ENCODE assay signal across 24 cellular contexts in the genomic region with DNA sequence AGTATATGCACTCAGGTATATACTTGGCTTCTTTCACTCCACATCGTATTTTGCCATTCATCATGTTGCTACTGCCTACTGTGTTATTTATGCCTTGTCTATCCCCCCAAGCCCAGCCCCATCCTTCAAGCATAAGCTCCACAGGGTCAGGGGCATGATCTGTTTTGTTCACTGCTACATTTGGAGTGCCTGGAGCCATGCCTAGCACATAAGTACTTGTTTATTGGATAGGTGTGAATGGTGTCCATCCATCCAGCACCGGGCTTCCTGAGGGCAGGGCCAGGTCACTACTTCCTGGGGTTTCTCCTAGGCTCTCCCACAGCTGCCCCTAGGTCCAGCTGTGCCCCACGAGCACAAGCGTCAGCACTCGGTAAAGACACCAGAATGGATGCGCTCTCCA.
"Had no signal": no experiment of that assay in that cellular context is flagged by ENCODE, and none has a peak within 500 bp of the region (broad histone marks: within the 10 kb centered on the region; RNA-seq: fewer than 3 reads in every experiment).

No MANE protein-coding gene starts in this region.

- H3K9me3 ChIP-seq: ascending aorta, SJSA1, SK-N-SH had no signal

- H3K4me1 ChIP-seq: ascending aorta, SJSA1 had no signal

- ATAC-seq: activated CD4-positive, CD25-positive, alpha-beta regulatory T cell treated with anti-CD3 and anti-CD28 coated beads, Interleukin-2, amount 50 U/mL, for 24 hours; activated CD8-positive, alpha-beta memory T cell treated with anti-CD3 and anti-CD28 coated beads, Interleukin-2, amount 10 ng/mL, durations not matched to agents 7 days and 5 days; K562 had no signal

- H3K27me3 ChIP-seq: ascending aorta, cardiac muscle cell had no signal

- H3K4me3 ChIP-seq: ascending aorta, cardiac muscle cell, K562, PC-9, SJSA1 had no signal

- H3K36me3 ChIP-seq: ascending aorta, cardiac muscle cell, SJSA1 had no signal

- DNase-seq: activated CD4-positive, alpha-beta memory T cell treated with anti-CD3 and anti-CD28 coated beads for 36 hours; activated CD4-positive, alpha-beta T cell treated with anti-CD3 and anti-CD28 coated beads for 4 hours; activated CD4-positive, alpha-beta T cell treated with anti-CD3 and anti-CD28 coated beads, Interleukin-2, amount 50 U/mL, for 1 hour; activated CD8-positive, alpha-beta memory T cell treated with anti-CD3 and anti-CD28 coated beads, Interleukin-2, amount 10 ng/mL, durations not matched to agents 7 days and 5 days; activated gamma-delta T cell; activated naive CD4-positive, alpha-beta T cell treated with Interleukin-2 at 50 U/mL for 16 hours; activated naive CD8-positive, alpha-beta T cell treated with anti-CD3 and anti-CD28 coated beads, Interleukin-2, amount 10 ng/mL, durations not matched to agents 7 days and 5 days; activated T-cell treated with anti-CD3 and anti-CD28 coated beads, Interleukin-2, amount 50 U/mL, for 24 hours; amygdala; Karpas-422; NCI-H1105; NCI-H1417 treated with DMSO at 0.1 percent for 48 hours; NCI-H187 treated with DMSO at 0.1 percent for 48 hours; NCI-H345; NCI-H524 treated with DMSO at 0.1 percent for 48 hours; PC-9; SHP77 treated with DMSO at 0.1 percent for 48 hours; SK-N-SH had no signal

- H3K27ac ChIP-seq: ascending aorta, cardiac muscle cell, PC-9, RWPE1, SJSA1 had no signal
